ENCODE assay signal across 1 cellular context in the genomic region with DNA sequence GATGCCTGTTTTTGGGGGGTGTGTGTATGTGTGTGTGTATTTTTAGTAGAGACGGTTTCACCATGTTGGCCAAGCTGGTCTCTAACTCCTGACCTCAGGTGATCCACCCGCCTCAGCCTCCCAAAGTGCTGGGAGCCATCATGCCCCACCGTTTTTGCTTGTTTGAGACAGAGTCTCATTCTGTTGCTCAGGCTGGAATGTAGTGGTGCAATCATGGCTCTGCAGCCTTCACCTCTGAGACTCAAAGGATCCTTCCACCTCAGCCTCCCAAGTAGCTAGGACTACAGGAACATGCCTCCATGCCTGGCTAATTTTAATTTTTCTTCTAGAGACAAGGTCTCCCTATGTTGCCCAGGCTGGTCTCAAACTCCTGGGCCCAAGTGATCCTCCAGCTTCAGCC. TPM values are rescaled to one million over a fixed set of nuclear protein-coding genes. Genes with fewer than 3 reads are reported as not detected.
"Had no signal": no experiment of that assay in that cellular context is flagged by ENCODE, and none has a peak within 500 bp of the region (broad histone marks: within the 10 kb centered on the region; RNA-seq: fewer than 3 reads in every experiment).

No MANE protein-coding gene starts in this region.

RNA-seq across cellular contexts. Expression of a gene that starts 11.2 kb away (rescaled TPM):
- total RNA-seq: esophagus muscularis mucosa had no signal
